10 cellular contexts compared by ENCODE assay signal in genomic region chr6:48891308-48891707, GRCh38.
"Had no signal": no experiment of that assay in that cellular context is flagged by ENCODE, and none has a peak within 500 bp of the region (broad histone marks: within the 10 kb centered on the region; RNA-seq: fewer than 3 reads in every experiment).

No MANE protein-coding gene starts in this region.

- DNase-seq: GM23248, GOT3, H7, H9, HCEC 1CT, HFFc6 had no signal

- H3K4me1 ChIP-seq: HAP-1 had no signal

- H3K9ac ChIP-seq: GM23248 had no signal

- H2AFZ ChIP-seq: GM23248, GM23338 had no signal

- H3K4me2 ChIP-seq: GM23338 had no signal

- ATAC-seq: GM23338, HCT116 had no signal

- H3K9me3 ChIP-seq: HAP-1 had no signal

- FAIRE-seq: H1 had no signal

- H3K4me3 ChIP-seq: GM23248, GM23338, HAP-1 had no signal

- H3K27ac ChIP-seq: GM23248 had no signal

- H3K36me3 ChIP-seq: HAP-1 had no signal
